8 cellular contexts compared by ENCODE assay signal in genomic region chr16:78098544-78099371, GRCh38. TPM values are rescaled to one million over a fixed set of nuclear protein-coding genes. Genes with fewer than 3 reads are reported as not detected.
DNase-seq lines count a peak whose midpoint lies in the region; ATAC-seq and TF ChIP-seq lines count a peak whose summit lies in the region.

No MANE protein-coding gene starts in this region.

- H3K27ac ChIP-seq in HUES64 (ENCODE audit: low read depth, low read length) (peak overlapping the region; percentile 78; the same call in 1 of the 2 replicates), muscle layer of colon (ENCODE audit: low read depth, low read length) (peak overlapping the region; percentile 1)

- H3K9me3 ChIP-seq in HUES64 (ENCODE audit: insufficient read depth, low read depth, low read length) = no peaks in the 10 kb centered on the region
- no peaks in the 10 kb centered on the region for H3K9me3 ChIP-seq in muscle layer of colon (ENCODE audit: low read length)

- peak overlapping the region; percentile 88 for H3K4me3 ChIP-seq in AG09309 (ENCODE audit: control insufficient read depth, low read depth, low read length)
- H3K4me3 ChIP-seq in HUES64 (ENCODE audit: low read length) = peak overlapping the region; percentile 86
- peak overlapping the region; percentile 79 to 97 for H3K4me3 ChIP-seq in cardiac fibroblast (replicated peaks in 1 of 2; ENCODE audit: low read depth in 2 of 2, low read length in 2 of 2)
- peak overlapping the region; percentile 91 to 96 for H3K4me3 ChIP-seq in muscle layer of colon (ENCODE audit: low read depth in 1 of 2, low read length in 2 of 2)

- WGBS in HUES64 = 47% methylated on average over 20 of the region's 20 CpGs

- H3K4me1 ChIP-seq in HUES64 (ENCODE audit: insufficient read depth, low read length) (0 out of 2 replicates have a peak, but pooled peaks cover 3% of the 10 kb centered on the region), muscle layer of colon (ENCODE audit: insufficient read depth, low read length) (peaks cover 6% of the 10 kb centered on the region)

- no peak for TF ChIP-seq CTCF in AG09309 (IDR thresholded peaks at IDR 0.05; ENCODE audit: control insufficient read depth, insufficient read depth, low read depth, low read length, missing control alignments)
- TF ChIP-seq CTCF in cardiac fibroblast (IDR thresholded peaks at IDR 0.05; ENCODE audit: low read depth, low read length) = peak; percentile 7

- H3K36me3 ChIP-seq in HUES64 (ENCODE audit: insufficient read depth, low read length) (no peaks in the 10 kb centered on the region), muscle layer of colon (ENCODE audit: insufficient read depth, low read length) (no peaks in the 10 kb centered on the region)

- H3K27me3 ChIP-seq in HUES64 (ENCODE audit: insufficient read depth, low read length) (no peaks in the 10 kb centered on the region), muscle layer of colon (ENCODE audit: control insufficient read depth in 1 of 2, insufficient read depth in 2 of 2, low read length in 2 of 2) (no peaks in the 10 kb centered on the region)

- H3K9ac ChIP-seq in HUES64 (ENCODE audit: low read depth, low read length) (no peak overlapping the region), muscle layer of colon (ENCODE audit: low read length) (no peak overlapping the region)

- ATAC-seq in HG02938 (IDR thresholded peaks at IDR 0.05; ENCODE audit: unreplicated experiment) (no peak), GM21526 (IDR thresholded peaks at IDR 0.05; ENCODE audit: low FRiP score, unreplicated experiment) (no peak)
- ATAC-seq in activated CD4-positive, CD25-positive, alpha-beta regulatory T cell treated with anti-CD3 and anti-CD28 coated beads, Interleukin-2, amount 50 U/mL, for 24 hours = no peak

- no peak for DNase-seq in AG09309 (ENCODE audit: low read depth)
- no peak for DNase-seq in cardiac fibroblast (ENCODE audit: low read depth in 2 of 2)
- DNase-seq in NCI-H2029 (lab: John Stamatoyannopoulos, UW) = no peak

RNA-seq across cellular contexts. Expression of gene WWOX, which starts 0.7 kb away (rescaled TPM):
- 13.4 TPM for polyA plus RNA-seq in HUES64 (2013, experiment 1 of 2)
- polyA plus RNA-seq in HUES64 (2013, experiment 2 of 2) = 17.3 TPM
